ENCODE assay signal across 8 cellular contexts in the genomic region with DNA sequence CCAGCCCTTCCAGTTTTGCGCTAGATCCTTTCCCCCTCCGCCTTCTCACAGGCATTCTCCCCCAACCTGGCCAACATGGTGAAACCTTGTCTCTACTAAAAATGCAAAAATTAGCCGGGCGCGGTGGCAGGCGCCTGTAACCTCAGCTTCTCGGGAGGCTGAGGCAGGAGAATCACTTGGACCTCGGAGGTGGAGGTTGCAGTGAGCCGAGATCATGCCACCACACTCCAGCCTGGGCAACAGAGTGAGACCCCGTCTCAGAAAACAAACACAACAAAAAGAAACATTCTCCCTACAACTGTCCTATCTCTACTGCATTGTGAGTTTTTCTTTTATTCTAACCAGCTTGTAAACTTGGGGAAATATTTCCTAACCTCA.
DNase-seq lines count a peak whose midpoint lies in the region; ATAC-seq, FAIRE-seq and TF ChIP-seq lines count a peak whose summit lies in the region.
"Not testable (repeated sequence)": the region's sequence is repeated elsewhere in the genome, so short reads cannot be mapped to it uniquely, and the experiment has no call there.

No MANE protein-coding gene starts in this region.

- 88% methylated on average over 10 of the region's 10 CpGs for WGBS in K562 (ENCODE audit: insufficient coverage, low coverage, missing lambda C conversion rate)
- 80% methylated on average over 10 of the region's 10 CpGs for WGBS in suprapubic skin

- not testable (repeated sequence) for H3K27ac ChIP-seq in HEK293 (ENCODE audit: extremely low read depth, low read depth, low read length)
- H3K27ac ChIP-seq in PC-3 (ENCODE audit: low read length): peak overlapping the region; percentile 97
- H3K27ac ChIP-seq in K562 (ENCODE audit: extremely low read depth, low read depth, low read length): peak overlapping the region; percentile 82
- H3K27ac ChIP-seq in left ventricle myocardium inferior (replicated peaks): peak overlapping the region; percentile 69
- H3K27ac ChIP-seq in suprapubic skin: peak overlapping the region; percentile 72

- not testable (repeated sequence) for TF ChIP-seq POLR2A in K562 (conservative IDR thresholded peaks at IDR 0.05); suprapubic skin (IDR thresholded peaks at IDR 0.05)

- not testable (repeated sequence) for H3K9me3 ChIP-seq in HEK293 (ENCODE audit: control insufficient read depth, insufficient read depth, low read depth, low read length); PC-3 (ENCODE audit: low read length); K562 (replicated peaks; ENCODE audit: control insufficient read depth, insufficient read depth, low read depth, low read length); left ventricle myocardium inferior (replicated peaks); suprapubic skin

- not testable (repeated sequence) for BruUV-seq in PC-3 (replicated peaks; lab: Mats Ljungman, UMichigan); K562 (replicated peaks; lab: Mats Ljungman, UMichigan)

- peak overlapping the region; percentile 18; the same call in 1 of the 2 replicates for H3K4me3 ChIP-seq in AG10803 (ENCODE audit: low read length)
- H3K4me3 ChIP-seq in HEK293 (ENCODE audit: low read depth, low read length); PC-3 (ENCODE audit: low read length); K562; left ventricle myocardium inferior; suprapubic skin: not testable (repeated sequence)

- H3K9me2 ChIP-seq in PC-3 (replicated peaks; ENCODE audit: low read length): not testable (repeated sequence)

- H3K9ac ChIP-seq in PC-3 (ENCODE audit: low read length) (peak overlapping the region; percentile 71), K562 (ENCODE audit: insufficient read depth in 1 of 2, low read depth in 2 of 2, low read length in 2 of 2) (0 out of 4 replicates have a peak overlapping the region, but pooled peaks of 1 of the 2 experiments have one; percentile 21)

- H3K27ac Mint-ChIP-seq in activated CD8-positive, alpha-beta T cell treated with anti-CD3 and anti-CD28 coated beads for 36 hours: peak overlapping the region; percentile 89
- peak overlapping the region; percentile 79 for H3K27ac Mint-ChIP-seq in osteocyte (ENCODE audit: unreplicated experiment)

- not testable (repeated sequence) for TF ChIP-seq RAD21 in K562 (CRISPR knock-in tag; conservative IDR thresholded peaks at IDR 0.05 in 1 of 2, IDR thresholded peaks at IDR 0.05 in 1 of 2)

- TF ChIP-seq CTCF in AG10803 (conservative IDR thresholded peaks at IDR 0.05; ENCODE audit: low read length); HEK293 (tag by site-specific recombination; IDR thresholded peaks at IDR 0.05); PC-3 (conservative IDR thresholded peaks at IDR 0.05; ENCODE audit: low read depth, low read length); activated CD8-positive, alpha-beta T cell treated with anti-CD3 and anti-CD28 coated beads for 36 hours (IDR thresholded peaks at IDR 0.05); K562 (IDR thresholded peaks at IDR 0.05 in 2 of 3, conservative IDR thresholded peaks at IDR 0.05 in 1 of 3; ENCODE audit: insufficient read depth in 2 of 3, low read depth in 1 of 3, low read length in 3 of 3); left ventricle myocardium inferior (IDR thresholded peaks at IDR 0.05; ENCODE audit: borderline replicate concordance); osteocyte (IDR thresholded peaks at IDR 0.05); suprapubic skin (IDR thresholded peaks at IDR 0.05): not testable (repeated sequence)

- intact Hi-C loops in PC-3 (cut with micrococcal nuclease): loop anchor here (2.0 to 5.0 kb wide), 2 partner anchors 51 to 98 kb away; partner anchors contain the start of gene ARTN
- intact Hi-C loops in activated CD8-positive, alpha-beta T cell treated with anti-CD3 and anti-CD28 coated beads for 36 hours (cut with micrococcal nuclease); K562 (cut with micrococcal nuclease); left ventricle myocardium inferior (cut with micrococcal nuclease): not testable (repeated sequence)

- H3K4me3 Mint-ChIP-seq in activated CD8-positive, alpha-beta T cell treated with anti-CD3 and anti-CD28 coated beads for 36 hours: not testable (repeated sequence)
- H3K4me3 Mint-ChIP-seq in osteocyte (ENCODE audit: unreplicated experiment): peak overlapping the region; percentile 11

- H3K27me3 ChIP-seq in PC-3 (ENCODE audit: low read length); K562 (ENCODE audit: control insufficient read depth in 2 of 2, insufficient read depth in 2 of 2, low read length in 2 of 2); left ventricle myocardium inferior (ENCODE audit: low read depth); suprapubic skin: not testable (repeated sequence)

- not testable (repeated sequence) for H3K9me3 Mint-ChIP-seq in activated CD8-positive, alpha-beta T cell treated with anti-CD3 and anti-CD28 coated beads for 36 hours; osteocyte (ENCODE audit: unreplicated experiment)

- not testable (repeated sequence) for H3K27me3 Mint-ChIP-seq in activated CD8-positive, alpha-beta T cell treated with anti-CD3 and anti-CD28 coated beads for 36 hours; osteocyte (ENCODE audit: unreplicated experiment)

- H3K4me1 ChIP-seq in HEK293 (ENCODE audit: control insufficient read depth, insufficient read depth, low read length) (peaks cover 24% of the 10 kb centered on the region), PC-3 (ENCODE audit: insufficient read depth, low read length) (peaks cover 72% of the 10 kb centered on the region), K562 (replicated peaks in 1 of 2; ENCODE audit: control insufficient read depth in 2 of 2, insufficient read depth in 2 of 2, low read length in 2 of 2) (peaks cover 28 to 41% of the 10 kb centered on the region in 2 experiments), left ventricle myocardium inferior (peaks cover 27% of the 10 kb centered on the region), suprapubic skin (peaks cover 44% of the 10 kb centered on the region)

- not testable (repeated sequence) for TF ChIP-seq EP300 in K562 (IDR thresholded peaks at IDR 0.05; ENCODE audit: low read length); suprapubic skin (IDR thresholded peaks at IDR 0.05)

- FAIRE-seq in K562 (lab: Jason Lieb, UNC): not testable (repeated sequence)

- in situ Hi-C loops in K562 (cut with MboI): not testable (repeated sequence)

- not testable (repeated sequence) for H3F3A ChIP-seq in PC-3 (ENCODE audit: low read length, unreplicated experiment)

- POLR2A ChIA-PET in HEK293 (lab: Yijun Ruan, JAX); PC-3 (lab: Charles Lee; ENCODE audit: unreplicated experiment); activated CD8-positive, alpha-beta T cell treated with anti-CD3 and anti-CD28 coated beads for 36 hours (lab: Charles Lee); K562 (lab: Yijun Ruan, JAX): not testable (repeated sequence)

- not testable (repeated sequence) for H3K9me1 ChIP-seq in K562 (ENCODE audit: control insufficient read depth, insufficient read depth, low read length)

- H3K79me2 ChIP-seq in PC-3 (ENCODE audit: low read length); K562 (ENCODE audit: control insufficient read depth, insufficient read depth, low read length): not testable (repeated sequence)

- H3K36me3 Mint-ChIP-seq in activated CD8-positive, alpha-beta T cell treated with anti-CD3 and anti-CD28 coated beads for 36 hours (ENCODE audit: low read depth): peaks cover 15% of the 10 kb centered on the region
- H3K36me3 Mint-ChIP-seq in osteocyte (ENCODE audit: unreplicated experiment): not testable (repeated sequence)

- not testable (repeated sequence) for DNase-seq in AG10803 (ENCODE audit: low read depth); PC-3; activated CD8-positive, alpha-beta T cell treated with anti-CD3 and anti-CD28 coated beads for 36 hours; K562 (ENCODE audit: extremely low read depth in 1 of 4, low spot score in 3 of 4); left ventricle myocardium inferior; osteocyte (ENCODE audit: extremely low spot score, unreplicated experiment); suprapubic skin (ENCODE audit: low spot score in 2 of 2)

- CTCF ChIA-PET in HEK293 (lab: Yijun Ruan, JAX): interaction anchor here (1.1 kb wide), 1 partner anchor 101 kb away, joined by 4 read pairs; no protein-coding TSS in a partner anchor
- CTCF ChIA-PET in PC-3 (lab: Charles Lee); K562 (lab: Yijun Ruan, JAX; ENCODE audit: low intra/inter-chr PET ratio): not testable (repeated sequence)
- CTCF ChIA-PET in activated CD8-positive, alpha-beta T cell treated with anti-CD3 and anti-CD28 coated beads for 36 hours (lab: Charles Lee): interaction anchor here (1.2 kb wide), 1 partner anchor 70 kb away, joined by 4 read pairs; no protein-coding TSS in a partner anchor

- H3K4me1 Mint-ChIP-seq in activated CD8-positive, alpha-beta T cell treated with anti-CD3 and anti-CD28 coated beads for 36 hours (ENCODE audit: low read depth): peaks cover 70% of the 10 kb centered on the region
- peaks cover 65% of the 10 kb centered on the region for H3K4me1 Mint-ChIP-seq in osteocyte (ENCODE audit: unreplicated experiment)

- H2AFZ ChIP-seq in PC-3 (ENCODE audit: low read length): not testable (repeated sequence)
- peak overlapping the region; percentile 66 for H2AFZ ChIP-seq in K562 (ENCODE audit: low read depth, low read length)

- H3K4me2 ChIP-seq in PC-3 (ENCODE audit: low read length) (peak overlapping the region; percentile 72), K562 (ENCODE audit: insufficient read depth, low read length) (peak overlapping the region; percentile 46; the same call in 1 of the 2 replicates)

- H4K20me1 ChIP-seq in PC-3 (ENCODE audit: low read length); K562 (replicated peaks; ENCODE audit: control insufficient read depth, insufficient read depth, low read length): not testable (repeated sequence)

- ATAC-seq in PC-3; activated CD8-positive, alpha-beta T cell treated with anti-CD3 and anti-CD28 coated beads for 36 hours; K562: not testable (repeated sequence)

- H3K36me3 ChIP-seq in HEK293 (ENCODE audit: control insufficient read depth in 2 of 2, insufficient read depth in 1 of 2, low read length in 2 of 2); PC-3 (ENCODE audit: low read depth, low read length); K562 (ENCODE audit: control insufficient read depth, insufficient read depth, low read length); left ventricle myocardium inferior; suprapubic skin: not testable (repeated sequence)
